7 cellular contexts compared by ENCODE assay signal in genomic region chr6:22779062-22779461, GRCh38.
"Had no signal": no experiment of that assay in that cellular context is flagged by ENCODE, and none has a peak within 500 bp of the region (broad histone marks: within the 10 kb centered on the region; RNA-seq: fewer than 3 reads in every experiment).

No MANE protein-coding gene starts in this region.

- H3K27ac ChIP-seq: HL-60 had no signal

- H3K27me3 Mint-ChIP-seq: IgD-negative memory B cell had no signal

- H3K4me3 Mint-ChIP-seq: IgD-negative memory B cell had no signal

- H3K4me1 Mint-ChIP-seq: IgD-negative memory B cell had no signal

- H3K4me3 ChIP-seq: K562 had no signal

- DNase-seq: IMR-90, KBM-7, KG1 had no signal

- ATAC-seq: HepG2, K562 had no signal
